8 cellular contexts compared by ENCODE assay signal in the genomic region with DNA sequence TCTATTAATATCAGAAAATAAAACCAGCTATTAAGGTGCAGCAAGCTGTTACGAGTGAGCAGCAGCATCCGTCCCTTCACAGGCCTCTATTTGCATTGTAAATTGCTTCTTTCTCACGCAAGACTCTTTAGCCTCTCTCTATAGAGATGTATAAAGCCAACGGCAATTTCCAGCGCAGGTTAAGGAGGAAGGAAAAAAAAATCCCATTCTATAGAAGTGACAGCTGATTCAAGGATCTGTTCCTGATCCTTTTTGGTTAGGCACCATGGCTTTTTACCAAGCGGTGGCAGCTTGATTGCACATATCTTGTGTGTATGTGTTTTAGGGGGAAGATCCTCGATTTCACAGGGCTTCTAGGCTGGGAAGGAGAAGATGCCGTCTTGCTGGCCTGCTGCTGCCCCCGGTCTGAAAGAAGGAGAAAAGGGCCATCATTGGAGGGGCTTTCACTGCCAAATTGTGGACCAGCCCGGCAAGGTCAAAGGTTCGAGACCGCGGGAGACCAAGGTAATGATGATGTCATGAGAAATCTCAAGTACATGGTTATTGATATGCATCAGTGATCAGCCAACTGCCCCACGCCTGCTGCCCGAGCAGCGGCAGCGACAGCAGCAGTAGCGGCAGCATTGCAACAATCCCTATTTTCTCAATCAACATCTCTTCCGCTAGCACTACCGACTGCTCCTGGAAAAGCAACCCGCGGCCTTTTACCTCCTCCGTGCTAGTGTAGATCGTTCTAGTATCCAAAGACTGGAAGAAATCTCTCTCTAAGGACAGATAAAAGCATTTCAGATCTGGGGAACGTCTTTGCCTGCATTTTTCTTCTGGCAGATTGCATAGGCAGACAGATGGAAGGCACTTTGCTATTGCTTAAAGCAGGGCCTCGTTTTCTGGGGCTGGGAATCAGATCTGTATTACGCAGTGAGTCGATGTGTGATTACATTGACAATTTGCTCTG.
A peak's percentile ranks its signal among the peaks of the same experiment; 100 is the strongest.
DNase-seq lines count a peak whose midpoint lies in the region; ATAC-seq and TF ChIP-seq lines count a peak whose summit lies in the region.

No MANE protein-coding gene starts in this region.

- peaks cover 14% of the 10 kb centered on the region for H3K27me3 Mint-ChIP-seq in neural progenitor cell (ENCODE audit: insufficient read depth, low read depth)

- H3K4me1 Mint-ChIP-seq in neural progenitor cell, result peaks cover 72% of the 10 kb centered on the region

- no peaks in the 10 kb centered on the region for H3K79me2 ChIP-seq in neural progenitor cell (ENCODE audit: low read depth)

- H3F3A ChIP-seq in neural progenitor cell (ENCODE audit: low read depth), result peaks cover 52% of the 10 kb centered on the region

- intact Hi-C loops in breast epithelium (cut with DNase I; ENCODE audit: low total_unique reads) (no loop called here), sciatic nerve (cut with DNase I) (no loop called here)

- H2AFZ ChIP-seq in neural progenitor cell (replicated peaks), result no peak overlapping the region

- H3K36me3 ChIP-seq in breast epithelium, result no peaks in the 10 kb centered on the region
- H3K36me3 ChIP-seq in neural progenitor cell, result no peaks in the 10 kb centered on the region

- no peak overlapping the region for H3K27ac ChIP-seq in breast epithelium
- H3K27ac ChIP-seq in neural progenitor cell, result no peak overlapping the region

- H3K4me1 ChIP-seq in breast epithelium (no peaks in the 10 kb centered on the region), neural progenitor cell (peaks cover 15% of the 10 kb centered on the region)

- H3K27ac Mint-ChIP-seq in neural progenitor cell, result peak overlapping the region; percentile 55

- peaks cover 85% of the 10 kb centered on the region for H4K20me1 ChIP-seq in neural progenitor cell (ENCODE audit: low read depth)

- H3K4me2 ChIP-seq in neural progenitor cell, result peak overlapping the region; percentile 13

- DNase-seq in LoVo (ENCODE audit: low spot score) (peak; percentile 38), breast epithelium (ENCODE audit: low spot score in 2 of 2) (no peak), neural progenitor cell (ENCODE audit: low spot score) (peak; percentile 58), left lobe of liver (ENCODE audit: low spot score) (no peak), sciatic nerve (ENCODE audit: low spot score) (no peak)
- DNase-seq in activated naive CD4-positive, alpha-beta T cell treated with anti-CD3 and anti-CD28 coated beads, Interleukin-2, amount 50 U/mL, for 16 hours, result no peak

- no peaks in the 10 kb centered on the region for H3K36me3 Mint-ChIP-seq in neural progenitor cell

- no peaks in the 10 kb centered on the region for H3K9me3 Mint-ChIP-seq in neural progenitor cell

- H3K4me3 Mint-ChIP-seq in neural progenitor cell, result peak overlapping the region; percentile 89

- H3K27me3 ChIP-seq in breast epithelium, result peaks cover 2 to 99% of the 10 kb centered on the region in 2 donors
- peaks cover 100% of the 10 kb centered on the region for H3K27me3 ChIP-seq in neural progenitor cell

- no peak overlapping the region for H3K9ac ChIP-seq in neural progenitor cell

- H3K9me3 ChIP-seq in breast epithelium, result no peaks in the 10 kb centered on the region
- H3K9me3 ChIP-seq in neural progenitor cell (ENCODE audit: low read depth), result no peaks in the 10 kb centered on the region

- H3K4me3 ChIP-seq in breast epithelium, result peak overlapping the region in 2 of 3 donors; percentile 30 to 58
- no peak overlapping the region for H3K4me3 ChIP-seq in neural progenitor cell

- ATAC-seq in GM18508 (IDR thresholded peaks at IDR 0.05; ENCODE audit: insufficient read depth, unreplicated experiment), result peak; percentile 59
- ATAC-seq in GM21737 (IDR thresholded peaks at IDR 0.05; ENCODE audit: unreplicated experiment), result peak; percentile 52
- ATAC-seq in left lobe of liver, result no peak
- no peak for ATAC-seq in sciatic nerve

- TF ChIP-seq POLR2A in breast epithelium (IDR thresholded peaks at IDR 0.05), result no peak

- no peak for TF ChIP-seq CTCF in breast epithelium (IDR thresholded peaks at IDR 0.05)
- TF ChIP-seq CTCF in neural progenitor cell (IDR thresholded peaks at IDR 0.05), result no peak

Comparison
In these comparisons a context has a peak if more than half of its experiments do, and no peak if none do; other contexts are left out.
1. ATAC-seq: peak in GM18508 (single experiment) and GM21737 (single experiment); none in left lobe of liver (single experiment) and sciatic nerve (single experiment).
2. DNase-seq: peak in LoVo (single experiment) and neural progenitor cell (single experiment); none in breast epithelium (0 of 2), left lobe of liver (single experiment), sciatic nerve (single experiment) and activated naive CD4-positive, alpha-beta T cell treated with anti-CD3 and anti-CD28 coated beads, Interleukin-2, amount 50 U/mL, for 16 hours (single experiment).